Comparison of ENCODE assay signal across 2 cellular contexts in genomic region chr9:114371343-114371985, GRCh38.
TF ChIP-seq lines count a peak whose summit lies in the region.

No MANE protein-coding gene starts in this region.

TF ChIP-seq in liver, 16 proteins besides CTCF, POLR2A, EP300 and RAD21:
- TF ChIP-seq YY1 (IDR thresholded peaks at IDR 0.05) (no peak), FOXA1 (IDR thresholded peaks at IDR 0.05) (no peak), HNF4A (conservative IDR thresholded peaks at IDR 0.05) (no peak), NR2F2 (IDR thresholded peaks at IDR 0.05) (no peak), HNF4G (IDR thresholded peaks at IDR 0.05) (no peak)
- TF ChIP-seq, protein P1, sequence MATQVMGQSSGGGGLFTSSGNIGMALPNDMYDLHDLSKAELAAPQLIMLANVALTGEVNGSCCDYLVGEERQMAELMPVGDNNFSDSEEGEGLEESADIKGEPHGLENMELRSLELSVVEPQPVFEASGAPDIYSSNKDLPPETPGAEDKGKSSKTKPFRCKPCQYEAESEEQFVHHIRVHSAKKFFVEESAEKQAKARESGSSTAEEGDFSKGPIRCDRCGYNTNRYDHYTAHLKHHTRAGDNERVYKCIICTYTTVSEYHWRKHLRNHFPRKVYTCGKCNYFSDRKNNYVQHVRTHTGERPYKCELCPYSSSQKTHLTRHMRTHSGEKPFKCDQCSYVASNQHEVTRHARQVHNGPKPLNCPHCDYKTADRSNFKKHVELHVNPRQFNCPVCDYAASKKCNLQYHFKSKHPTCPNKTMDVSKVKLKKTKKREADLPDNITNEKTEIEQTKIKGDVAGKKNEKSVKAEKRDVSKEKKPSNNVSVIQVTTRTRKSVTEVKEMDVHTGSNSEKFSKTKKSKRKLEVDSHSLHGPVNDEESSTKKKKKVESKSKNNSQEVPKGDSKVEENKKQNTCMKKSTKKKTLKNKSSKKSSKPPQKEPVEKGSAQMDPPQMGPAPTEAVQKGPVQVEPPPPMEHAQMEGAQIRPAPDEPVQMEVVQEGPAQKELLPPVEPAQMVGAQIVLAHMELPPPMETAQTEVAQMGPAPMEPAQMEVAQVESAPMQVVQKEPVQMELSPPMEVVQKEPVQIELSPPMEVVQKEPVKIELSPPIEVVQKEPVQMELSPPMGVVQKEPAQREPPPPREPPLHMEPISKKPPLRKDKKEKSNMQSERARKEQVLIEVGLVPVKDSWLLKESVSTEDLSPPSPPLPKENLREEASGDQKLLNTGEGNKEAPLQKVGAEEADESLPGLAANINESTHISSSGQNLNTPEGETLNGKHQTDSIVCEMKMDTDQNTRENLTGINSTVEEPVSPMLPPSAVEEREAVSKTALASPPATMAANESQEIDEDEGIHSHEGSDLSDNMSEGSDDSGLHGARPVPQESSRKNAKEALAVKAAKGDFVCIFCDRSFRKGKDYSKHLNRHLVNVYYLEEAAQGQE (IDR thresholded peaks at IDR 0.05), result no peak
- TF ChIP-seq, protein P2, sequence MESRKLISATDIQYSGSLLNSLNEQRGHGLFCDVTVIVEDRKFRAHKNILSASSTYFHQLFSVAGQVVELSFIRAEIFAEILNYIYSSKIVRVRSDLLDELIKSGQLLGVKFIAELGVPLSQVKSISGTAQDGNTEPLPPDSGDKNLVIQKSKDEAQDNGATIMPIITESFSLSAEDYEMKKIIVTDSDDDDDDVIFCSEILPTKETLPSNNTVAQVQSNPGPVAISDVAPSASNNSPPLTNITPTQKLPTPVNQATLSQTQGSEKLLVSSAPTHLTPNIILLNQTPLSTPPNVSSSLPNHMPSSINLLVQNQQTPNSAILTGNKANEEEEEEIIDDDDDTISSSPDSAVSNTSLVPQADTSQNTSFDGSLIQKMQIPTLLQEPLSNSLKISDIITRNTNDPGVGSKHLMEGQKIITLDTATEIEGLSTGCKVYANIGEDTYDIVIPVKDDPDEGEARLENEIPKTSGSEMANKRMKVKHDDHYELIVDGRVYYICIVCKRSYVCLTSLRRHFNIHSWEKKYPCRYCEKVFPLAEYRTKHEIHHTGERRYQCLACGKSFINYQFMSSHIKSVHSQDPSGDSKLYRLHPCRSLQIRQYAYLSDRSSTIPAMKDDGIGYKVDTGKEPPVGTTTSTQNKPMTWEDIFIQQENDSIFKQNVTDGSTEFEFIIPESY (IDR thresholded peaks at IDR 0.05), result no peak

TF ChIP-seq in HepG2, 621 proteins besides CTCF, POLR2A, EP300 and RAD21:
- TF ChIP-seq KLF6 (CRISPR knock-in tag; IDR thresholded peaks at IDR 0.05) (no peak), MTF1 (CRISPR knock-in tag; IDR thresholded peaks at IDR 0.05) (no peak), TCF7 (IDR thresholded peaks at IDR 0.05; ENCODE audit: low read depth) (no peak), ONECUT2 (CRISPR knock-in tag; IDR thresholded peaks at IDR 0.05) (no peak), SP5 (CRISPR knock-in tag; IDR thresholded peaks at IDR 0.05; ENCODE audit: borderline replicate concordance, low read depth) (no peak), ZNF792 (CRISPR knock-in tag; IDR thresholded peaks at IDR 0.05) (no peak), TP53 (CRISPR knock-in tag; conservative IDR thresholded peaks at IDR 0.05) (no peak), ZBTB49 (CRISPR knock-in tag; IDR thresholded peaks at IDR 0.05; ENCODE audit: borderline replicate concordance) (no peak), NFKBIZ (CRISPR knock-in tag; IDR thresholded peaks at IDR 0.05) (no peak), POLR2AphosphoS2 (IDR thresholded peaks at IDR 0.05; ENCODE audit: low read depth, low read length) (no peak), ZFY (CRISPR knock-in tag; IDR thresholded peaks at IDR 0.05) (no peak), TRIM24 (CRISPR knock-in tag; IDR thresholded peaks at IDR 0.05) (no peak), MATR3 (CRISPR knock-in tag; IDR thresholded peaks at IDR 0.05) (no peak), ZBTB39 (CRISPR knock-in tag; IDR thresholded peaks at IDR 0.05) (no peak), KDM3A (CRISPR knock-in tag; IDR thresholded peaks at IDR 0.05; ENCODE audit: low read depth) (no peak), ZNF276 (CRISPR knock-in tag; IDR thresholded peaks at IDR 0.05; ENCODE audit: low read depth) (no peak), ZUFSP (CRISPR knock-in tag; IDR thresholded peaks at IDR 0.05; ENCODE audit: borderline replicate concordance) (no peak), JUND (CRISPR knock-in tag; IDR thresholded peaks at IDR 0.05) (no peak), ZNF263 (CRISPR knock-in tag; IDR thresholded peaks at IDR 0.05) (no peak)
- TF ChIP-seq, protein P3, sequence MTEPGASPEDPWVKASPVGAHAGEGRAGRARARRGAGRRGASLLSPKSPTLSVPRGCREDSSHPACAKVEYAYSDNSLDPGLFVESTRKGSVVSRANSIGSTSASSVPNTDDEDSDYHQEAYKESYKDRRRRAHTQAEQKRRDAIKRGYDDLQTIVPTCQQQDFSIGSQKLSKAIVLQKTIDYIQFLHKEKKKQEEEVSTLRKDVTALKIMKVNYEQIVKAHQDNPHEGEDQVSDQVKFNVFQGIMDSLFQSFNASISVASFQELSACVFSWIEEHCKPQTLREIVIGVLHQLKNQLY (CRISPR knock-in tag; IDR thresholded peaks at IDR 0.05), result no peak
